ENCODE assay signal across 1 cellular context in the genomic region with DNA sequence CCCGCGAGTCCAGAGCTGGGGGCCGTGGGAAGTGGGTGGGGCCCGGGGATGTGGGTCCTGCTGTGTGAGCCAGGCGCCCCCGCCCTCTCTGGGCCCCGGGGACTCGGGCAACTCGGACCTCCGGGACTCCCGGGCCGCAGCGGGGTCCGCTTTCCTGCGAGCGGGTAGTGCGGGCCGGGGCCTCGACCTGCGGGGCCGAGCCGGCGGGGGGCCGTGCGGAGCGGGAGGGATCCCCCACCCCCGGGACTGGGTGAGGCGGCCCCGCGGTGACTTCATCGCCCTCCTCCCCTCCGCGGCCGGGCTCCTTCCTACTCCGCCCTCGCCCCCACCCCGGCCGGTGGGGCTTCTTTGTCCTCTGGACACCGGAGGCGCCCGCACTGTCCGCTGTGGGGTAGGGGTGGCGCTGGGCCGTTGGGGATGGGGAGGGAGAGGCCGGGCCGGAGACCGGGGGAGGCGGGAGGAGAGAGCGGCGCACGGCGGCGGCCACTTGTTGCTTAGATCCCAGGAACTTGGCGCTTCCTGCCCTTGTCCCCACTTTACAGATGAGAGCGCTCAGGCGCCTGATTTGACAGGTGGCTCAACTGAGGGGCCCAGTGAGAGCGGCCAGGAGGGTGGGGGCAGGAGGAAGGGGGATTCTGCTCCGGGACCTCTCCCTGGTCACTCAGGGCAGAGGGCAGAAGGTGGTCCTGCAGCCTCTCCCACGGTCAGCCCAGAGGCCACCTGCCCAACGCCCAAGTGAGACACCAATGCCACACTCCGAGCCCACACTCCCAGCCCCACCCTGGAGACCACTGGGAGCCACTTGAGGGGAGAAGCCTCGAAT.
TF ChIP-seq lines count a peak whose summit lies in the region.

No MANE protein-coding gene starts in this region.

TF ChIP-seq in GM23338, 12 proteins besides CTCF, POLR2A, EP300 and RAD21:
- TF ChIP-seq EZH2phosphoT487 (IDR thresholded peaks at IDR 0.05; ENCODE audit: unreplicated experiment) (no peak), EZH2 (IDR thresholded peaks at IDR 0.05; ENCODE audit: low read depth, unreplicated experiment) (no peak), POLR2AphosphoS5 (IDR thresholded peaks at IDR 0.05; ENCODE audit: low read depth) (no peak), ZNF114 (CRISPR knock-in tag; IDR thresholded peaks at IDR 0.05) (no peak), REST (IDR thresholded peaks at IDR 0.05; ENCODE audit: unreplicated experiment) (no peak), JUNB (IDR thresholded peaks at IDR 0.05; ENCODE audit: unreplicated experiment) (no peak), CREB1 (CRISPR knock-in tag; IDR thresholded peaks at IDR 0.05; ENCODE audit: low read depth) (no peak), NANOG (IDR thresholded peaks at IDR 0.05; ENCODE audit: borderline replicate concordance) (no peak)
- TF ChIP-seq, protein P1, sequence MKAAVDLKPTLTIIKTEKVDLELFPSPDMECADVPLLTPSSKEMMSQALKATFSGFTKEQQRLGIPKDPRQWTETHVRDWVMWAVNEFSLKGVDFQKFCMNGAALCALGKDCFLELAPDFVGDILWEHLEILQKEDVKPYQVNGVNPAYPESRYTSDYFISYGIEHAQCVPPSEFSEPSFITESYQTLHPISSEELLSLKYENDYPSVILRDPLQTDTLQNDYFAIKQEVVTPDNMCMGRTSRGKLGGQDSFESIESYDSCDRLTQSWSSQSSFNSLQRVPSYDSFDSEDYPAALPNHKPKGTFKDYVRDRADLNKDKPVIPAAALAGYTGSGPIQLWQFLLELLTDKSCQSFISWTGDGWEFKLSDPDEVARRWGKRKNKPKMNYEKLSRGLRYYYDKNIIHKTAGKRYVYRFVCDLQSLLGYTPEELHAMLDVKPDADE (IDR thresholded peaks at IDR 0.05) = no peak
